11 cellular contexts compared by ENCODE assay signal in the genomic region with DNA sequence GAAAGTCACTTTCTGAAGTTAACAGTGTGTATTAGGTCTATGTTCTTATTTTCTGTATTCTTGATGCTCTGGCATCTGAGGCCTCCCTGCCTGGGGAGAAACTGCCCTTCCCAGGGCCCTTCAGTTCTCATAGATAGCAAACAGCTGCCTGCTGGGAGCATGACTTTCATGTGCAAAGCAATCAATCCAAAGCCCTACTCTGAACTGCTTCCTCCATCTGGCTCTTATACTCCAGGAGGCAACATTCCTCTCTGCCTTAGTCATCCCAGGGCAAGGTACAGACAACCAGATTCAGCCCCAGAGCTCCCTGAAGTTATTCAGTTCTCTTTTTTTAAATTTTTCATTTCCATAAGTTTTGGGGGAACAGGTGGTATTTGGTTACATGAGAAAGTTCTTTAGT. TPM values are rescaled to one million over a fixed set of nuclear protein-coding genes. Genes with fewer than 3 reads are reported as not detected.
A peak's percentile ranks its signal among the peaks of the same experiment; 100 is the strongest.
DNase-seq lines count a peak whose midpoint lies in the region; ATAC-seq and TF ChIP-seq lines count a peak whose summit lies in the region.
"Had no signal": no experiment of that assay in that cellular context is flagged by ENCODE, and none has a peak within 500 bp of the region (broad histone marks: within the 10 kb centered on the region; RNA-seq: fewer than 3 reads in every experiment).

No MANE protein-coding gene starts in this region.

- no peaks in the 10 kb centered on the region for H3K36me3 ChIP-seq in CD8-positive, alpha-beta memory T cell (ENCODE audit: insufficient read depth, low read length)

- ATAC-seq in stimulated activated memory B cell treated with anti-CD40 and anti-IgM and Interleukin-4, amounts not matched to agents 10 μg/mL and 1 μg/mL and 100 μg/mL, for 72 hours, result no peak

- no peaks in the 10 kb centered on the region for H3K27me3 ChIP-seq in CD8-positive, alpha-beta memory T cell (ENCODE audit: insufficient read depth, low read length, poor library complexity, severe bottlenecking)

- no peak overlapping the region for H3K4me3 Mint-ChIP-seq in stimulated activated memory B cell treated with anti-CD40 and anti-IgM and Interleukin-4, amounts not matched to agents 10 μg/mL and 1 μg/mL and 100 μg/mL, for 72 hours
- no peak overlapping the region for H3K4me3 Mint-ChIP-seq in CD8-positive, alpha-beta memory T cell
- H3K4me3 Mint-ChIP-seq: CD4-positive, alpha-beta T cell had no signal

- no peaks in the 10 kb centered on the region for H3K9me3 ChIP-seq in CD8-positive, alpha-beta memory T cell (ENCODE audit: low read length)

- H3K27me3 Mint-ChIP-seq in stimulated activated memory B cell treated with anti-CD40 and anti-IgM and Interleukin-4, amounts not matched to agents 10 μg/mL and 1 μg/mL and 100 μg/mL, for 72 hours, result no peaks in the 10 kb centered on the region
- H3K27me3 Mint-ChIP-seq in CD8-positive, alpha-beta memory T cell, result no peaks in the 10 kb centered on the region
- H3K27me3 Mint-ChIP-seq: CD4-positive, alpha-beta T cell had no signal

- CTCF ChIA-PET in CD8-positive, alpha-beta memory T cell (lab: Charles Lee), result no interaction called here

- TF ChIP-seq CTCF in astrocyte of the spinal cord (IDR thresholded peaks at IDR 0.05; ENCODE audit: low read depth, low read length), result no peak

- POLR2A ChIA-PET in CD8-positive, alpha-beta memory T cell (lab: Charles Lee), result no interaction called here

- no peak overlapping the region for H3K27ac Mint-ChIP-seq in stimulated activated memory B cell treated with anti-CD40 and anti-IgM and Interleukin-4, amounts not matched to agents 10 μg/mL and 1 μg/mL and 100 μg/mL, for 72 hours
- H3K27ac Mint-ChIP-seq in CD8-positive, alpha-beta memory T cell, result no peak overlapping the region
- H3K27ac Mint-ChIP-seq: CD4-positive, alpha-beta T cell had no signal

- in situ Hi-C loops in astrocyte of the spinal cord (cut with HindIII; ENCODE audit: low sequenced_read_pairs), result no loop called here

- no peak overlapping the region for H3K27ac ChIP-seq in CD8-positive, alpha-beta memory T cell (ENCODE audit: low read depth, low read length)

- peaks cover 6% of the 10 kb centered on the region for H3K4me1 Mint-ChIP-seq in stimulated activated memory B cell treated with anti-CD40 and anti-IgM and Interleukin-4, amounts not matched to agents 10 μg/mL and 1 μg/mL and 100 μg/mL, for 72 hours
- H3K4me1 Mint-ChIP-seq in CD8-positive, alpha-beta memory T cell, result peaks cover 3 to 13% (median 7%) of the 10 kb centered on the region in 3 donors

- H3K9me3 Mint-ChIP-seq in stimulated activated memory B cell treated with anti-CD40 and anti-IgM and Interleukin-4, amounts not matched to agents 10 μg/mL and 1 μg/mL and 100 μg/mL, for 72 hours, result peaks cover 16% of the 10 kb centered on the region
- H3K9me3 Mint-ChIP-seq in CD8-positive, alpha-beta memory T cell, result peaks cover 0 to 11% (median 3%) of the 10 kb centered on the region in 5 donors

- no peak overlapping the region for H3K4me3 ChIP-seq in astrocyte of the spinal cord (ENCODE audit: low read depth, low read length)
- H3K4me3 ChIP-seq in CD8-positive, alpha-beta memory T cell (ENCODE audit: low read length), result no peak overlapping the region

- no peaks in the 10 kb centered on the region for H3K4me1 ChIP-seq in CD8-positive, alpha-beta memory T cell (ENCODE audit: insufficient read depth, low read length)

- H3K36me3 Mint-ChIP-seq in stimulated activated memory B cell treated with anti-CD40 and anti-IgM and Interleukin-4, amounts not matched to agents 10 μg/mL and 1 μg/mL and 100 μg/mL, for 72 hours, result peaks cover 7% of the 10 kb centered on the region
- H3K36me3 Mint-ChIP-seq in CD8-positive, alpha-beta memory T cell, result peaks cover 0 to 15% (median 4%) of the 10 kb centered on the region in 3 donors

- peak; percentile 73 for DNase-seq in AG08395 (ENCODE audit: low spot score)
- DNase-seq in HS-5 (ENCODE audit: low read depth), result peak; percentile 76
- peak; percentile 88 for DNase-seq in astrocyte of the spinal cord (ENCODE audit: low read depth, low spot score)
- peak; percentile 62 for DNase-seq in kidney glomerular epithelial cell (lab: John Stamatoyannopoulos, UW)
- DNase-seq in NCI-H526 treated with DMSO at 0.1 percent for 48 hours (lab: John Stamatoyannopoulos, UW), result no peak
- no peak for DNase-seq in CD8-positive, alpha-beta memory T cell
- no peak for DNase-seq in hypothalamus (lab: John Stamatoyannopoulos, UW)
- DNase-seq: CD4-positive, alpha-beta T cell; effector CD4-positive, alpha-beta T cell; NCI-H1417 treated with DMSO at 0.1 percent for 48 hours had no signal

RNA-seq across cellular contexts. Expression of a gene that starts 41.7 kb away (rescaled TPM):
- total RNA-seq in CD8-positive, alpha-beta memory T cell, result 10 to 100 TPM; 46.0 to 47.4 TPM
- polyA plus RNA-seq in CD8-positive, alpha-beta memory T cell, result 31.9 TPM

Comparison
In these comparisons a context has a peak if more than half of its experiments do, and no peak if none do; other contexts are left out.
1. DNase-seq: peak in AG08395 (single experiment), HS-5 (single experiment), astrocyte of the spinal cord (single experiment) and kidney glomerular epithelial cell (single experiment); none in NCI-H526 treated with DMSO at 0.1 percent for 48 hours (single experiment), CD8-positive, alpha-beta memory T cell (0 of 5) and hypothalamus (0 of 51).